25 cellular contexts compared by ENCODE assay signal in genomic region chr7:96300487-96300886, GRCh38. TPM values are rescaled to one million over a fixed set of nuclear protein-coding genes. Genes with fewer than 3 reads are reported as not detected.
DNase-seq lines count a peak whose midpoint lies in the region; ATAC-seq and TF ChIP-seq lines count a peak whose summit lies in the region.
"Had no signal": no experiment of that assay in that cellular context is flagged by ENCODE, and none has a peak within 500 bp of the region (broad histone marks: within the 10 kb centered on the region; RNA-seq: fewer than 3 reads in every experiment).

No MANE protein-coding gene starts in this region.

- H3K27me3 ChIP-seq in smooth muscle cell (ENCODE audit: low read depth), result no peaks in the 10 kb centered on the region
- H3K27me3 ChIP-seq: SJSA1, transverse colon had no signal

- H3K4me3 ChIP-seq in choroid plexus epithelial cell (ENCODE audit: low read depth, low read length) (no peak overlapping the region), smooth muscle cell (no peak overlapping the region)
- H3K4me3 ChIP-seq: psoas muscle, SJSA1, transverse colon had no signal

- H2AFZ ChIP-seq in smooth muscle cell (ENCODE audit: low read depth), result no peak overlapping the region

- no peak overlapping the region for H3K9ac ChIP-seq in smooth muscle cell (ENCODE audit: low read depth)
- H3K9ac ChIP-seq: KMS-11 had no signal

- H3K36me3 ChIP-seq in smooth muscle cell (ENCODE audit: low read depth), result no peaks in the 10 kb centered on the region

- H3K4me3 Mint-ChIP-seq in activated T-cell treated with anti-CD3 and anti-CD28 coated beads, Interleukin-2, amount 50 U/mL, for 4 hours, result no peak overlapping the region
- H3K4me3 Mint-ChIP-seq: T-helper 17 cell had no signal

- peaks cover 28% of the 10 kb centered on the region for H3K79me2 ChIP-seq in smooth muscle cell (ENCODE audit: low read depth)

- ATAC-seq in GM19463 (IDR thresholded peaks at IDR 0.05; ENCODE audit: unreplicated experiment), result peak; percentile 55
- no peak for ATAC-seq in GM21529 (IDR thresholded peaks at IDR 0.05; ENCODE audit: unreplicated experiment)
- no peak for ATAC-seq in activated T-cell treated with anti-CD3 and anti-CD28 coated beads, Interleukin-2, amount 50 U/mL, for 4 hours
- ATAC-seq: left ventricle myocardium superior; Panc1; psoas muscle; stimulated activated naive CD8-positive, alpha-beta T cell treated with anti-CD3 and anti-CD28 coated beads, Interleukin-15, Interleukin-2, amounts not matched to agents 100 U/mL and 50 U/mL, for 24 hours; T-helper 17 cell had no signal

- H3K4me1 Mint-ChIP-seq in activated T-cell treated with anti-CD3 and anti-CD28 coated beads, Interleukin-2, amount 50 U/mL, for 4 hours (ENCODE audit: low read depth), result peaks cover 36% of the 10 kb centered on the region

- peak overlapping the region; percentile 48 for H3K27ac ChIP-seq in smooth muscle cell (ENCODE audit: low read depth)
- H3K27ac ChIP-seq: KMS-11, psoas muscle, SJSA1, transverse colon, VCaP had no signal

- peak overlapping the region; percentile 46 for H3K4me2 ChIP-seq in smooth muscle cell
- H3K4me2 ChIP-seq: KMS-11 had no signal

- H4K20me1 ChIP-seq in smooth muscle cell (ENCODE audit: low read depth), result peaks cover 59% of the 10 kb centered on the region

- TF ChIP-seq CTCF in choroid plexus epithelial cell (conservative IDR thresholded peaks at IDR 0.05; ENCODE audit: low read depth, low read length) (no peak), smooth muscle cell (IDR thresholded peaks at IDR 0.05; ENCODE audit: borderline replicate concordance, insufficient read depth, poor library complexity, severe bottlenecking) (no peak)

- no peaks in the 10 kb centered on the region for H3K9me3 Mint-ChIP-seq in activated T-cell treated with anti-CD3 and anti-CD28 coated beads, Interleukin-2, amount 50 U/mL, for 4 hours

- H3K9me3 ChIP-seq in smooth muscle cell (replicated peaks; ENCODE audit: low read depth), result no peaks in the 10 kb centered on the region
- H3K9me3 ChIP-seq: psoas muscle, SJSA1, transverse colon had no signal

- H3K36me3 Mint-ChIP-seq in activated T-cell treated with anti-CD3 and anti-CD28 coated beads, Interleukin-2, amount 50 U/mL, for 4 hours (ENCODE audit: insufficient read depth), result peaks cover 10% of the 10 kb centered on the region

- H3F3A ChIP-seq in smooth muscle cell (ENCODE audit: low read depth), result peaks cover 24% of the 10 kb centered on the region

- no peaks in the 10 kb centered on the region for H3K27me3 Mint-ChIP-seq in activated T-cell treated with anti-CD3 and anti-CD28 coated beads, Interleukin-2, amount 50 U/mL, for 4 hours (ENCODE audit: low read depth)
- H3K27me3 Mint-ChIP-seq: T-helper 17 cell had no signal

- peaks cover 11% of the 10 kb centered on the region for H3K4me1 ChIP-seq in smooth muscle cell (ENCODE audit: low read depth)

- DNase-seq in HK-2 (ENCODE audit: unreplicated experiment) (peak; percentile 19), choroid plexus epithelial cell (ENCODE audit: low read depth) (peak; percentile 52), smooth muscle cell (lab: John Stamatoyannopoulos, UW; ENCODE audit: unreplicated experiment) (no peak)
- no peak for DNase-seq in activated T-cell treated with anti-CD3 and anti-CD28 coated beads, Interleukin-2, amount 50 U/mL, for 4 hours
- no peak for DNase-seq in activated CD4-positive, alpha-beta T cell treated with anti-CD3 and anti-CD28 coated beads, Interleukin-2, amount 50 U/mL, for 4 hours
- DNase-seq: activated CD4-positive, alpha-beta T cell treated with anti-CD3 and anti-CD28 coated beads, Interleukin-2, amount 50 U/mL, for 1 hour; activated gamma-delta T cell treated with Interleukin-2 at 50 U/mL for 16 hours; aorta; glutamatergic neuron; GOT3; left ventricle myocardium superior; NCI-H2081 treated with DMSO at 0.1 percent for 48 hours; NCI-H446 treated with DMSO at 0.1 percent for 48 hours; psoas muscle; small intestine; stimulated activated CD4-positive, alpha-beta T cell treated with anti-CD3 and anti-CD28 coated beads, Interleukin-4, amount 100 ng/mL, for 1 hour; stimulated activated naive CD8-positive, alpha-beta T cell treated with anti-CD3 and anti-CD28 coated beads, Interleukin-15, Interleukin-2, amounts not matched to agents 100 U/mL and 50 U/mL, for 24 hours; T-helper 17 cell; transverse colon had no signal

RNA-seq across cellular contexts. Expression of gene SLC25A13, which starts 21.4 kb away (rescaled TPM):
- total RNA-seq in smooth muscle cell, result 48.2 and 50.6 TPM in 2 replicates
- 27.9 and 28.0 TPM in 2 replicates for polyA plus RNA-seq in smooth muscle cell
- total RNA-seq in activated T-cell treated with anti-CD3 and anti-CD28 coated beads, Interleukin-2, amount 50 U/mL, for 4 hours, result 10 to 100 TPM; 18.0 to 19.0 (median 18.3) TPM

Comparison
In these comparisons a context has a peak if more than half of its experiments do, and no peak if none do; other contexts are left out.
1. DNase-seq: peak in HK-2 (single experiment) and choroid plexus epithelial cell (single experiment); none in smooth muscle cell (single experiment), activated T-cell treated with anti-CD3 and anti-CD28 coated beads, Interleukin-2, amount 50 U/mL, for 4 hours (single experiment) and activated CD4-positive, alpha-beta T cell treated with anti-CD3 and anti-CD28 coated beads, Interleukin-2, amount 50 U/mL, for 4 hours (0 of 2).